In genomic region chr10:121618906-121619305, GRCh38 we compare ENCODE assay signal across 38 cellular contexts. TPM values are rescaled to one million over a fixed set of nuclear protein-coding genes. Genes with fewer than 3 reads are reported as not detected.
"Had no signal": no experiment of that assay in that cellular context is flagged by ENCODE, and none has a peak within 500 bp of the region (broad histone marks: within the 10 kb centered on the region; RNA-seq: fewer than 3 reads in every experiment).

No MANE protein-coding gene starts in this region.

- H3K4me3 Mint-ChIP-seq: activated B cell treated with CpG ODN at 0.5 μM for 24 hours; activated CD4-positive, alpha-beta memory T cell treated with anti-CD3 and anti-CD28 coated beads for 36 hours; activated CD4-positive, alpha-beta T cell treated with anti-CD3 and anti-CD28 coated beads, Interleukin-2, amount 10 ng/mL, durations not matched to agents 24 days and 14 days; activated CD8-positive, alpha-beta T cell treated with anti-CD3 and anti-CD28 coated beads for 36 hours; activated naive CD4-positive, alpha-beta T cell treated with anti-CD3 and anti-CD28 coated beads, Interleukin-2, amount 10 ng/mL, durations not matched to agents 7 days and 5 days; activated naive CD4-positive, alpha-beta T cell treated with anti-CD3 and anti-CD28 coated beads, Interleukin-2, amount 50 U/mL, for 24 hours; activated naive CD8-positive, alpha-beta T cell; activated naive CD8-positive, alpha-beta T cell treated with anti-CD3 and anti-CD28 coated beads, Interleukin-2, amount 10 ng/mL, durations not matched to agents 7 days and 5 days; activated naive CD8-positive, alpha-beta T cell treated with anti-CD3 and anti-CD28 coated beads, Interleukin-2, amount 50 U/mL, for 24 hours; activated T-cell treated with anti-CD3 and anti-CD28 coated beads, Interleukin-2, amount 50 U/mL, for 4 hours; activated T-cell treated with anti-CD3 and anti-CD28 coated beads, Interleukin-2, amount 50 U/mL, for 72 hours; activated T-helper 1 cell treated with anti-CD3 and anti-CD28 coated beads, Interleukin-12 subunit alpha, Interleukin-12 subunit beta, Interleukin-2, Interleukin-4 antibody, amounts not matched to agents 30 ng/mL and 10 ng/mL and 1 ng/mL, durations not matched to agents 14 hours and 24 hours and 36 hours; brain; central memory CD8-positive, alpha-beta T cell; T-helper 1 cell treated with Interleukin-12 subunit alpha and Interleukin-12 subunit beta and Interleukin-4 antibody, amounts not matched to agents 30 μg/mL and 1 μg/mL, for 36 hours; T-helper 2 cell treated with Interferon-gamma antibody and Interleukin-4, amounts not matched to agents 5 μg/mL and 100 μg/mL, for 36 hours had no signal

- ATAC-seq: activated CD8-positive, alpha-beta T cell treated with anti-CD3 and anti-CD28 coated beads for 36 hours; activated naive CD8-positive, alpha-beta T cell treated with anti-CD3 and anti-CD28 coated beads, Interleukin-2, amount 50 U/mL, for 24 hours; activated T-cell treated with anti-CD3 and anti-CD28 coated beads, Interleukin-2, amount 50 U/mL, for 4 hours; activated T-cell treated with anti-CD3 and anti-CD28 coated beads, Interleukin-2, amount 50 U/mL, for 72 hours had no signal

- H3K4me1 ChIP-seq: ascending aorta had no signal

- H3K27me3 Mint-ChIP-seq: activated B cell treated with CpG ODN at 0.5 μM for 24 hours; activated CD4-positive, alpha-beta T cell treated with anti-CD3 and anti-CD28 coated beads, Interleukin-2, amount 10 ng/mL, durations not matched to agents 24 days and 14 days; activated CD8-positive, alpha-beta T cell treated with anti-CD3 and anti-CD28 coated beads for 36 hours; activated naive CD4-positive, alpha-beta T cell treated with anti-CD3 and anti-CD28 coated beads, Interleukin-2, amount 10 ng/mL, durations not matched to agents 7 days and 5 days; activated naive CD4-positive, alpha-beta T cell treated with anti-CD3 and anti-CD28 coated beads, Interleukin-2, amount 50 U/mL, for 24 hours; activated naive CD8-positive, alpha-beta T cell treated with anti-CD3 and anti-CD28 coated beads, Interleukin-2, amount 10 ng/mL, durations not matched to agents 7 days and 5 days; central memory CD8-positive, alpha-beta T cell had no signal

- H3K27ac Mint-ChIP-seq: activated B cell treated with CpG ODN at 0.5 μM for 24 hours; activated CD4-positive, alpha-beta memory T cell treated with anti-CD3 and anti-CD28 coated beads for 36 hours; activated CD4-positive, alpha-beta T cell treated with anti-CD3 and anti-CD28 coated beads, Interleukin-2, amount 10 ng/mL, durations not matched to agents 24 days and 14 days; activated CD8-positive, alpha-beta T cell treated with anti-CD3 and anti-CD28 coated beads for 36 hours; activated naive CD4-positive, alpha-beta T cell treated with anti-CD3 and anti-CD28 coated beads, Interleukin-2, amount 10 ng/mL, durations not matched to agents 7 days and 5 days; activated naive CD4-positive, alpha-beta T cell treated with anti-CD3 and anti-CD28 coated beads, Interleukin-2, amount 50 U/mL, for 24 hours; activated naive CD8-positive, alpha-beta T cell; activated naive CD8-positive, alpha-beta T cell treated with anti-CD3 and anti-CD28 coated beads, Interleukin-2, amount 10 ng/mL, durations not matched to agents 7 days and 5 days; activated naive CD8-positive, alpha-beta T cell treated with anti-CD3 and anti-CD28 coated beads, Interleukin-2, amount 50 U/mL, for 24 hours; activated T-cell treated with anti-CD3 and anti-CD28 coated beads, Interleukin-2, amount 50 U/mL, for 72 hours; activated T-helper 1 cell treated with anti-CD3 and anti-CD28 coated beads, Interleukin-12 subunit alpha, Interleukin-12 subunit beta, Interleukin-2, Interleukin-4 antibody, amounts not matched to agents 30 ng/mL and 10 ng/mL and 1 ng/mL, durations not matched to agents 14 hours and 24 hours and 36 hours; activated T-helper 2 cell treated with anti-CD3 and anti-CD28 coated beads, Interferon-gamma antibody, Interleukin-2, Interleukin-4, amounts not matched to agents 10 μg/mL and 5 μg/mL and 100 μg/mL, durations not matched to agents 14 hours and 24 hours and 36 hours; T-helper 1 cell treated with Interleukin-12 subunit alpha and Interleukin-12 subunit beta and Interleukin-4 antibody, amounts not matched to agents 30 μg/mL and 1 μg/mL, for 36 hours; T-helper 2 cell treated with Interferon-gamma antibody and Interleukin-4, amounts not matched to agents 5 μg/mL and 100 μg/mL, for 36 hours had no signal

- H3K36me3 Mint-ChIP-seq: activated CD4-positive, alpha-beta memory T cell treated with anti-CD3 and anti-CD28 coated beads for 36 hours; activated naive CD4-positive, alpha-beta T cell treated with anti-CD3 and anti-CD28 coated beads, Interleukin-2, amount 10 ng/mL, durations not matched to agents 7 days and 5 days; activated naive CD4-positive, alpha-beta T cell treated with anti-CD3 and anti-CD28 coated beads, Interleukin-2, amount 50 U/mL, for 24 hours; activated naive CD8-positive, alpha-beta T cell; activated naive CD8-positive, alpha-beta T cell treated with anti-CD3 and anti-CD28 coated beads, Interleukin-2, amount 10 ng/mL, durations not matched to agents 7 days and 5 days; brain had no signal

- H3K36me3 ChIP-seq: ascending aorta, cardiac muscle cell had no signal

- H3K4me1 Mint-ChIP-seq: activated B cell treated with CpG ODN at 0.5 μM for 24 hours; activated CD4-positive, alpha-beta T cell treated with anti-CD3 and anti-CD28 coated beads, Interleukin-2, amount 10 ng/mL, durations not matched to agents 24 days and 14 days; activated naive CD4-positive, alpha-beta T cell treated with anti-CD3 and anti-CD28 coated beads, Interleukin-2, amount 10 ng/mL, durations not matched to agents 7 days and 5 days; activated naive CD4-positive, alpha-beta T cell treated with anti-CD3 and anti-CD28 coated beads, Interleukin-2, amount 50 U/mL, for 24 hours; activated naive CD8-positive, alpha-beta T cell treated with anti-CD3 and anti-CD28 coated beads, Interleukin-2, amount 10 ng/mL, durations not matched to agents 7 days and 5 days; activated naive CD8-positive, alpha-beta T cell treated with anti-CD3 and anti-CD28 coated beads, Interleukin-2, amount 50 U/mL, for 24 hours; central memory CD8-positive, alpha-beta T cell had no signal

- DNase-seq: activated B cell treated with CpG ODN at 0.5 μM for 24 hours; activated CD4-positive, alpha-beta memory T cell treated with anti-CD3 and anti-CD28 coated beads for 36 hours; activated CD4-positive, alpha-beta T cell treated with anti-CD3 and anti-CD28 coated beads for 4 hours; activated CD4-positive, alpha-beta T cell treated with anti-CD3 and anti-CD28 coated beads, Interleukin-2, amount 10 ng/mL, durations not matched to agents 24 days and 14 days; activated CD4-positive, alpha-beta T cell treated with anti-CD3 and anti-CD28 coated beads, Interleukin-2, amount 50 U/mL, for 1 hour; activated CD4-positive, alpha-beta T cell treated with anti-CD3 and anti-CD28 coated beads, Interleukin-2, amount 50 U/mL, for 4 hours; activated CD4-positive, CD25-positive, alpha-beta regulatory T cell treated with anti-CD3 and anti-CD28 coated beads, Interleukin-2, amount 50 U/mL, for 72 hours; activated CD8-positive, alpha-beta memory T cell treated with anti-CD3 and anti-CD28 coated beads, Interleukin-2, amount 50 U/mL, for 4 hours; activated CD8-positive, alpha-beta T cell treated with anti-CD3 and anti-CD28 coated beads for 36 hours; activated effector memory CD4-positive, alpha-beta T cell treated with Interleukin-2 at 50 U/mL for 16 hours; activated gamma-delta T cell; activated naive CD4-positive, alpha-beta T cell treated with anti-CD3 and anti-CD28 coated beads, Interleukin-2, amount 10 ng/mL, durations not matched to agents 7 days and 5 days; activated naive CD4-positive, alpha-beta T cell treated with Interleukin-2 at 50 U/mL for 16 hours; activated naive CD8-positive, alpha-beta T cell treated with anti-CD3 and anti-CD28 coated beads, Interleukin-2, amount 10 ng/mL, durations not matched to agents 7 days and 5 days; activated naive CD8-positive, alpha-beta T cell treated with anti-CD3 and anti-CD28 coated beads, Interleukin-2, amount 50 U/mL, for 24 hours; activated T-cell treated with anti-CD3 and anti-CD28 coated beads for 4 hours; activated T-cell treated with anti-CD3 and anti-CD28 coated beads, Interleukin-2, amount 50 U/mL, for 1 hour; activated T-cell treated with anti-CD3 and anti-CD28 coated beads, Interleukin-2, amount 50 U/mL, for 4 hours; activated T-cell treated with anti-CD3 and anti-CD28 coated beads, Interleukin-2, amount 50 U/mL, for 72 hours; amygdala; anterior cingulate cortex; caudate nucleus; cerebellar nuclear complex; T-helper 1 cell; T-helper 2 cell; T-helper 9 cell had no signal

- H3K9me3 ChIP-seq: ascending aorta had no signal

- H3K27ac ChIP-seq: ascending aorta, cardiac muscle cell, VCaP had no signal

- H3K27me3 ChIP-seq: ascending aorta, cardiac muscle cell had no signal

- H3K4me3 ChIP-seq: ascending aorta, cardiac muscle cell had no signal

- H3K9me3 Mint-ChIP-seq: activated B cell treated with CpG ODN at 0.5 μM for 24 hours; activated naive CD4-positive, alpha-beta T cell treated with anti-CD3 and anti-CD28 coated beads, Interleukin-2, amount 10 ng/mL, durations not matched to agents 7 days and 5 days; activated naive CD4-positive, alpha-beta T cell treated with anti-CD3 and anti-CD28 coated beads, Interleukin-2, amount 50 U/mL, for 24 hours; activated naive CD8-positive, alpha-beta T cell treated with anti-CD3 and anti-CD28 coated beads, Interleukin-2, amount 50 U/mL, for 24 hours; central memory CD8-positive, alpha-beta T cell had no signal

RNA-seq across cellular contexts. Expression of gene FGFR2, which starts 20.7 kb away (rescaled TPM):
- total RNA-seq: activated B cell treated with CpG ODN at 0.5 μM for 24 hours; activated CD4-positive, alpha-beta T cell treated with anti-CD3 and anti-CD28 coated beads, Interleukin-2, amount 10 ng/mL, durations not matched to agents 24 days and 14 days; activated CD8-positive, alpha-beta memory T cell treated with anti-CD3 and anti-CD28 coated beads for 36 hours; activated CD8-positive, alpha-beta T cell treated with anti-CD3 and anti-CD28 coated beads for 36 hours; activated T-cell treated with anti-CD3 and anti-CD28 coated beads, Interleukin-2, amount 50 U/mL, for 72 hours; activated T-helper 1 cell treated with anti-CD3 and anti-CD28 coated beads, Interleukin-12 subunit alpha, Interleukin-12 subunit beta, Interleukin-2, Interleukin-4 antibody, amounts not matched to agents 30 ng/mL and 10 ng/mL and 1 ng/mL, durations not matched to agents 14 hours and 24 hours and 36 hours; activated T-helper 2 cell treated with anti-CD3 and anti-CD28 coated beads, Interferon-gamma antibody, Interleukin-2, Interleukin-4, amounts not matched to agents 10 μg/mL and 5 μg/mL and 100 μg/mL, durations not matched to agents 14 hours and 24 hours and 36 hours had no signal
